In genomic region chr6:129946439-129947140, GRCh38 we compare ENCODE assay signal across 1 cellular context.
TF ChIP-seq lines count a peak whose summit lies in the region.

No MANE protein-coding gene starts in this region.

TF ChIP-seq in WTC11, 78 proteins besides CTCF, POLR2A, EP300 and RAD21 (continued from another document):
- TF ChIP-seq PRDM15 (CRISPR knock-in tag; IDR thresholded peaks at IDR 0.05): no peak
- TF ChIP-seq HMGXB4 (CRISPR knock-in tag; IDR thresholded peaks at IDR 0.05): no peak
- TF ChIP-seq NFATC4 (CRISPR knock-in tag; IDR thresholded peaks at IDR 0.05): no peak
